9 cellular contexts compared by ENCODE assay signal in the genomic region with DNA sequence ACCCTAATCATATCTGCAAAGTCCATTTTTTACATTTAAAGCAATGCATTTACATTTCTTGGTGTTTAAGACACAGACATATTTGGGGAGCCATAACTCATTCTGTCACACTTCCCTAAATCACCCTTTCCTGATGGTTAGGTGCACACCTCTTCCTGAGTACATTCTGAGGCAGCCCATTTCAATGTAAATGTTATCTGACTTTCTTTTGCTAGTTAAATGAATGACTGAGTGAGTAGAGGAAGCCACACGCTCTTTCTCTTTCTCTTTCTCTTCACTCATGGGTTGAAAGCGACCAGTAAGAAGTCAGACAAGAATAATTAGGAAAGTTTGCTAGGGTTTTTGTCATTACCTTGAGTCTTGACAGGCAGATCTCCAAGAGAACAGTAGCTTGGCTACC.
DNase-seq lines count a peak whose midpoint lies in the region; ATAC-seq and TF ChIP-seq lines count a peak whose summit lies in the region.
"Had no signal": no experiment of that assay in that cellular context is flagged by ENCODE, and none has a peak within 500 bp of the region (broad histone marks: within the 10 kb centered on the region; RNA-seq: fewer than 3 reads in every experiment).

No MANE protein-coding gene starts in this region.

- ATAC-seq in GM18508 (IDR thresholded peaks at IDR 0.05; ENCODE audit: insufficient read depth, unreplicated experiment) (peak; percentile 96), GM19468 (IDR thresholded peaks at IDR 0.05; ENCODE audit: extremely low read depth, unreplicated experiment) (peak; percentile 90), HG03045 (IDR thresholded peaks at IDR 0.05; ENCODE audit: unreplicated experiment) (peak; percentile 95)
- peak; percentile 47 for ATAC-seq in activated CD8-positive, alpha-beta T cell treated with anti-CD3 and anti-CD28 coated beads for 36 hours

- no peaks in the 10 kb centered on the region for H3K36me3 ChIP-seq in effector memory CD4-positive, alpha-beta T cell (ENCODE audit: control insufficient read depth, insufficient read depth, low read length)

- H3K9me3 Mint-ChIP-seq in activated CD8-positive, alpha-beta T cell treated with anti-CD3 and anti-CD28 coated beads for 36 hours, result no peaks in the 10 kb centered on the region

- no peaks in the 10 kb centered on the region for H3K27me3 ChIP-seq in effector memory CD4-positive, alpha-beta T cell (replicated peaks; ENCODE audit: control insufficient read depth, insufficient read depth, low read length, poor library complexity, severe bottlenecking)

- CTCF ChIA-PET in activated CD8-positive, alpha-beta T cell treated with anti-CD3 and anti-CD28 coated beads for 36 hours (lab: Charles Lee), result no interaction called here

- POLR2A ChIA-PET in activated CD8-positive, alpha-beta T cell treated with anti-CD3 and anti-CD28 coated beads for 36 hours (lab: Charles Lee), result no interaction called here

- peaks cover 2% of the 10 kb centered on the region for H3K27me3 Mint-ChIP-seq in activated CD8-positive, alpha-beta T cell treated with anti-CD3 and anti-CD28 coated beads for 36 hours
- H3K27me3 Mint-ChIP-seq: activated naive CD8-positive, alpha-beta T cell had no signal

- no peaks in the 10 kb centered on the region for H3K4me1 ChIP-seq in effector memory CD4-positive, alpha-beta T cell (ENCODE audit: control insufficient read depth, insufficient read depth, low read length, poor library complexity, severe bottlenecking)

- intact Hi-C loops in activated CD8-positive, alpha-beta T cell treated with anti-CD3 and anti-CD28 coated beads for 36 hours (cut with micrococcal nuclease), result no loop called here

- no peaks in the 10 kb centered on the region for H3K9me3 ChIP-seq in effector memory CD4-positive, alpha-beta T cell (ENCODE audit: control insufficient read depth, low read length)

- TF ChIP-seq CTCF in activated CD8-positive, alpha-beta T cell treated with anti-CD3 and anti-CD28 coated beads for 36 hours (IDR thresholded peaks at IDR 0.05), result no peak

- no peaks in the 10 kb centered on the region for H3K36me3 Mint-ChIP-seq in activated CD8-positive, alpha-beta T cell treated with anti-CD3 and anti-CD28 coated beads for 36 hours (ENCODE audit: low read depth)

- H3K4me1 Mint-ChIP-seq in activated CD8-positive, alpha-beta T cell treated with anti-CD3 and anti-CD28 coated beads for 36 hours (ENCODE audit: low read depth), result peaks cover 13% of the 10 kb centered on the region

- DNase-seq in activated CD8-positive, alpha-beta T cell treated with anti-CD3 and anti-CD28 coated beads for 36 hours, result no peak
- no peak for DNase-seq in LoVo (ENCODE audit: low spot score)
- DNase-seq in stimulated activated CD4-positive, alpha-beta T cell treated with anti-CD3 and anti-CD28 coated beads, Interleukin-2, amount 100 ng/mL, for 24 hours, result no peak
- DNase-seq in SKM-1 (lab: John Stamatoyannopoulos, UW; ENCODE audit: unreplicated experiment), result no peak
- DNase-seq in effector memory CD4-positive, alpha-beta T cell, result no peak

- H3K27ac Mint-ChIP-seq in activated CD8-positive, alpha-beta T cell treated with anti-CD3 and anti-CD28 coated beads for 36 hours, result no peak overlapping the region
- H3K27ac Mint-ChIP-seq: activated naive CD8-positive, alpha-beta T cell had no signal

- H3K4me3 ChIP-seq in effector memory CD4-positive, alpha-beta T cell (ENCODE audit: insufficient read depth, low read depth, low read length, poor library complexity, severe bottlenecking), result no peak overlapping the region

- H3K27ac ChIP-seq in effector memory CD4-positive, alpha-beta T cell (ENCODE audit: insufficient read depth, low read length, poor library complexity, severe bottlenecking), result no peak overlapping the region

- no peak overlapping the region for H3K4me3 Mint-ChIP-seq in activated CD8-positive, alpha-beta T cell treated with anti-CD3 and anti-CD28 coated beads for 36 hours
- H3K4me3 Mint-ChIP-seq: activated naive CD8-positive, alpha-beta T cell had no signal
